ENCODE assay signal across 22 cellular contexts in genomic region chr11:133930053-133930766, GRCh38. TPM values are rescaled to one million over a fixed set of nuclear protein-coding genes. Genes with fewer than 3 reads are reported as not detected.
DNase-seq lines count a peak whose midpoint lies in the region; ATAC-seq lines count a peak whose summit lies in the region.
"Had no signal": no experiment of that assay in that cellular context is flagged by ENCODE, and none has a peak within 500 bp of the region (broad histone marks: within the 10 kb centered on the region; RNA-seq: fewer than 3 reads in every experiment).

No MANE protein-coding gene starts in this region.

- H3K9ac ChIP-seq in HUES6 (ENCODE audit: low read length) (peak overlapping the region; percentile 34), neuronal stem cell (ENCODE audit: low read depth, low read length, poor library complexity) (peak overlapping the region; percentile 25)

- no peak overlapping the region for H4K8ac ChIP-seq in neuronal stem cell (ENCODE audit: low read depth, low read length)

- H3K4ac ChIP-seq in neuronal stem cell (ENCODE audit: low read length) = no peak overlapping the region

- no peak overlapping the region for H2BK12ac ChIP-seq in neuronal stem cell (ENCODE audit: low read length)

- H3K4me1 Mint-ChIP-seq in activated naive CD4-positive, alpha-beta T cell treated with anti-CD3 and anti-CD28 coated beads, Interleukin-2, amount 10 ng/mL, durations not matched to agents 7 days and 5 days = peaks cover 70% of the 10 kb centered on the region
- peaks cover 45% of the 10 kb centered on the region for H3K4me1 Mint-ChIP-seq in activated T-helper 1 cell treated with anti-CD3 and anti-CD28 coated beads, Interleukin-12 subunit alpha, Interleukin-12 subunit beta, Interleukin-2, Interleukin-4 antibody, amounts not matched to agents 30 ng/mL and 10 ng/mL and 1 ng/mL, durations not matched to agents 14 hours and 24 hours and 36 hours (ENCODE audit: low read depth)

- H3K27ac ChIP-seq in HUES6 (ENCODE audit: low read depth, low read length) (no peak overlapping the region), neuronal stem cell (replicated peaks; ENCODE audit: low read length) (no peak overlapping the region)
- H3K27ac ChIP-seq: cardiac muscle cell, hepatocyte, SJCRH30 had no signal

- CTCF ChIA-PET in activated naive CD4-positive, alpha-beta T cell treated with anti-CD3 and anti-CD28 coated beads, Interleukin-2, amount 10 ng/mL, durations not matched to agents 7 days and 5 days (lab: Charles Lee) = no interaction called here

- no peak overlapping the region for H2BK15ac ChIP-seq in neuronal stem cell (ENCODE audit: low read length)

- H3K4me3 ChIP-seq in HUES6 (ENCODE audit: low read depth, low read length) (no peak overlapping the region), neuronal stem cell (ENCODE audit: low read length in 2 of 2) (no peak overlapping the region)
- H3K4me3 ChIP-seq: cardiac muscle cell, hepatocyte, SJCRH30 had no signal

- no peak overlapping the region for H2AFZ ChIP-seq in neuronal stem cell (ENCODE audit: low read length)
- H2AFZ ChIP-seq: hepatocyte had no signal

- H3K79me1 ChIP-seq in neuronal stem cell (ENCODE audit: low read depth, low read length) = no peaks in the 10 kb centered on the region

- DNase-seq in activated naive CD4-positive, alpha-beta T cell treated with anti-CD3 and anti-CD28 coated beads, Interleukin-2, amount 10 ng/mL, durations not matched to agents 7 days and 5 days = no peak
- no peak for DNase-seq in activated naive CD4-positive, alpha-beta T cell treated with Interleukin-2 at 50 U/mL for 16 hours
- no peak for DNase-seq in activated T-helper 1 cell treated with anti-CD3 and anti-CD28 coated beads, Interleukin-12 subunit alpha, Interleukin-12 subunit beta, Interleukin-2, Interleukin-4 antibody, amounts not matched to agents 30 ng/mL and 10 ng/mL and 1 ng/mL, durations not matched to agents 14 hours and 24 hours and 36 hours (ENCODE audit: low spot score)
- DNase-seq in neuronal stem cell (ENCODE audit: low spot score) (no peak), kidney glomerular epithelial cell (lab: John Stamatoyannopoulos, UW) (no peak), NCI-H345 treated with DMSO at 0.1 percent for 48 hours (lab: John Stamatoyannopoulos, UW; ENCODE audit: unreplicated experiment) (no peak)
- DNase-seq: activated CD4-positive, alpha-beta T cell treated with anti-CD3 and anti-CD28 coated beads for 48 hours; GF-D8; KG1; left colon; mammary epithelial cell; MM.1S; NCI-H2029 treated with DMSO at 0.1 percent for 48 hours; NCI-H2227 treated with DMSO at 0.1 percent for 48 hours; NCI-H748 treated with DMSO at 0.1 percent for 48 hours; SJCRH30; stimulated activated CD4-positive, alpha-beta T cell treated with anti-CD3 and anti-CD28 coated beads, Interleukin-2, amount 100 ng/mL, for 48 hours had no signal

- no peak overlapping the region for H3K14ac ChIP-seq in neuronal stem cell (ENCODE audit: low read length)

- ATAC-seq in HG02588 (IDR thresholded peaks at IDR 0.05; ENCODE audit: unreplicated experiment) = no peak
- ATAC-seq: left colon, right cardiac atrium had no signal

- no peaks in the 10 kb centered on the region for H3K27me3 Mint-ChIP-seq in activated naive CD4-positive, alpha-beta T cell treated with anti-CD3 and anti-CD28 coated beads, Interleukin-2, amount 10 ng/mL, durations not matched to agents 7 days and 5 days
- H3K27me3 Mint-ChIP-seq in activated T-helper 1 cell treated with anti-CD3 and anti-CD28 coated beads, Interleukin-12 subunit alpha, Interleukin-12 subunit beta, Interleukin-2, Interleukin-4 antibody, amounts not matched to agents 30 ng/mL and 10 ng/mL and 1 ng/mL, durations not matched to agents 14 hours and 24 hours and 36 hours (ENCODE audit: insufficient read depth) = no peaks in the 10 kb centered on the region

- no peak overlapping the region for H3K4me2 ChIP-seq in neuronal stem cell (ENCODE audit: insufficient read depth, low read length, poor library complexity, severe bottlenecking)
- H3K4me2 ChIP-seq: hepatocyte had no signal

- no peaks in the 10 kb centered on the region for H3K27me3 ChIP-seq in HUES6 (ENCODE audit: control insufficient read depth, insufficient read depth, low read length)
- H3K27me3 ChIP-seq in neuronal stem cell (ENCODE audit: control insufficient read depth in 3 of 3, insufficient read depth in 3 of 3, low read depth in 1 of 3, low read length in 3 of 3) = no peaks in the 10 kb centered on the region
- H3K27me3 ChIP-seq: cardiac muscle cell, hepatocyte had no signal

- no peak overlapping the region for H4K91ac ChIP-seq in neuronal stem cell (ENCODE audit: low read depth, low read length, poor library complexity)

- H3K36me3 ChIP-seq in HUES6 (ENCODE audit: control insufficient read depth, insufficient read depth, low read length) (peaks cover 51% of the 10 kb centered on the region), neuronal stem cell (replicated peaks in 1 of 2; ENCODE audit: control insufficient read depth in 2 of 2, insufficient read depth in 2 of 2, low read length in 2 of 2) (peaks cover 3 to 14% of the 10 kb centered on the region in 2 donors)
- H3K36me3 ChIP-seq: cardiac muscle cell, SJCRH30 had no signal

- intact Hi-C loops in activated T-helper 1 cell treated with anti-CD3 and anti-CD28 coated beads, Interleukin-12 subunit alpha, Interleukin-12 subunit beta, Interleukin-2, Interleukin-4 antibody, amounts not matched to agents 30 ng/mL and 10 ng/mL and 1 ng/mL, durations not matched to agents 14 hours and 24 hours and 36 hours (cut with micrococcal nuclease) = no loop called here

- peaks cover 67% of the 10 kb centered on the region for H3K36me3 Mint-ChIP-seq in activated naive CD4-positive, alpha-beta T cell treated with anti-CD3 and anti-CD28 coated beads, Interleukin-2, amount 10 ng/mL, durations not matched to agents 7 days and 5 days
- peaks cover 44% of the 10 kb centered on the region for H3K36me3 Mint-ChIP-seq in activated T-helper 1 cell treated with anti-CD3 and anti-CD28 coated beads, Interleukin-12 subunit alpha, Interleukin-12 subunit beta, Interleukin-2, Interleukin-4 antibody, amounts not matched to agents 30 ng/mL and 10 ng/mL and 1 ng/mL, durations not matched to agents 14 hours and 24 hours and 36 hours (ENCODE audit: low read depth)

- no peaks in the 10 kb centered on the region for H3K9me3 Mint-ChIP-seq in activated naive CD4-positive, alpha-beta T cell treated with anti-CD3 and anti-CD28 coated beads, Interleukin-2, amount 10 ng/mL, durations not matched to agents 7 days and 5 days
- H3K9me3 Mint-ChIP-seq in activated T-helper 1 cell treated with anti-CD3 and anti-CD28 coated beads, Interleukin-12 subunit alpha, Interleukin-12 subunit beta, Interleukin-2, Interleukin-4 antibody, amounts not matched to agents 30 ng/mL and 10 ng/mL and 1 ng/mL, durations not matched to agents 14 hours and 24 hours and 36 hours = no peaks in the 10 kb centered on the region

- H2AK5ac ChIP-seq in neuronal stem cell (ENCODE audit: low read depth, low read length) = peak overlapping the region; percentile 88

- H3K18ac ChIP-seq in neuronal stem cell (ENCODE audit: low read length) = peak overlapping the region; percentile 77

- H3K9me3 ChIP-seq in HUES6 (ENCODE audit: control insufficient read depth, insufficient read depth, low read depth, low read length) = no peaks in the 10 kb centered on the region
- no peaks in the 10 kb centered on the region for H3K9me3 ChIP-seq in neuronal stem cell (replicated peaks in 1 of 2; ENCODE audit: control insufficient read depth in 2 of 2, insufficient read depth in 1 of 2, low read depth in 1 of 2, low read length in 2 of 2)
- H3K9me3 ChIP-seq: SJCRH30 had no signal

- H3K4me3 Mint-ChIP-seq in activated naive CD4-positive, alpha-beta T cell treated with anti-CD3 and anti-CD28 coated beads, Interleukin-2, amount 10 ng/mL, durations not matched to agents 7 days and 5 days = no peak overlapping the region
- H3K4me3 Mint-ChIP-seq in activated T-helper 1 cell treated with anti-CD3 and anti-CD28 coated beads, Interleukin-12 subunit alpha, Interleukin-12 subunit beta, Interleukin-2, Interleukin-4 antibody, amounts not matched to agents 30 ng/mL and 10 ng/mL and 1 ng/mL, durations not matched to agents 14 hours and 24 hours and 36 hours = no peak overlapping the region

- no peak overlapping the region for H3K23ac ChIP-seq in neuronal stem cell (ENCODE audit: low read depth, low read length, poor library complexity)

- H3K4me1 ChIP-seq in HUES6 (ENCODE audit: control insufficient read depth, insufficient read depth, low read length) (peaks cover 14% of the 10 kb centered on the region; the same call in 1 of the 2 replicates), neuronal stem cell (ENCODE audit: control insufficient read depth in 2 of 2, insufficient read depth in 1 of 2, low read depth in 1 of 2, low read length in 2 of 2) (peaks cover 9 to 13% of the 10 kb centered on the region in 2 donors)
- H3K4me1 ChIP-seq: SJCRH30 had no signal

- H2BK5ac ChIP-seq in neuronal stem cell (ENCODE audit: low read length) = no peak overlapping the region

- H3K27ac Mint-ChIP-seq in activated naive CD4-positive, alpha-beta T cell treated with anti-CD3 and anti-CD28 coated beads, Interleukin-2, amount 10 ng/mL, durations not matched to agents 7 days and 5 days = peak overlapping the region; percentile 89
- peak overlapping the region; percentile 80 for H3K27ac Mint-ChIP-seq in activated T-helper 1 cell treated with anti-CD3 and anti-CD28 coated beads, Interleukin-12 subunit alpha, Interleukin-12 subunit beta, Interleukin-2, Interleukin-4 antibody, amounts not matched to agents 30 ng/mL and 10 ng/mL and 1 ng/mL, durations not matched to agents 14 hours and 24 hours and 36 hours

- peak overlapping the region; percentile 24 for H2BK120ac ChIP-seq in neuronal stem cell (ENCODE audit: low read depth, low read length)

- no CpG with 5 or more reads among the region's 27 CpGs for WGBS in neuronal stem cell (ENCODE audit: extremely low coverage in 2 of 2, insufficient read length in 2 of 2, insufficient replicate concordance in 1 of 2), 2 donors

RNA-seq across cellular contexts. Expression of gene IGSF9B, which starts 26.6 kb away (rescaled TPM):
- total RNA-seq in activated T-helper 1 cell treated with anti-CD3 and anti-CD28 coated beads, Interleukin-12 subunit alpha, Interleukin-12 subunit beta, Interleukin-2, Interleukin-4 antibody, amounts not matched to agents 30 ng/mL and 10 ng/mL and 1 ng/mL, durations not matched to agents 14 hours and 24 hours and 36 hours = 73.6 and 77.2 TPM in 2 replicates
- polyA plus RNA-seq in neuronal stem cell (2013, experiment 1 of 2) = 3.9 TPM
- 3.8 TPM for polyA plus RNA-seq in neuronal stem cell (2013, experiment 2 of 2)
- total RNA-seq: SJCRH30 had no signal
